ENCODE assay signal across 8 cellular contexts in genomic region chr9:124940894-124941688, GRCh38. TPM values are rescaled to one million over a fixed set of nuclear protein-coding genes. Genes with fewer than 3 reads are reported as not detected.
DNase-seq lines count a peak whose midpoint lies in the region; ATAC-seq and TF ChIP-seq lines count a peak whose summit lies in the region.

Gene GOLGA1 (minus strand): TSS chr9:124941083. CDS start chr9:124938711, 2,372 bp downstream.

- ATAC-seq in GM18870 (IDR thresholded peaks at IDR 0.05; ENCODE audit: unreplicated experiment): peak; percentile 70
- peak; percentile 81 for ATAC-seq in HG03108 (IDR thresholded peaks at IDR 0.05; ENCODE audit: unreplicated experiment)

- H3K9me3 ChIP-seq in WERI-Rb-1 (ENCODE audit: severe bottlenecking) (no peaks in the 10 kb centered on the region), breast epithelium (no peaks in the 10 kb centered on the region), iPS-18c (ENCODE audit: control insufficient read depth, insufficient read depth, low read length) (no peaks in the 10 kb centered on the region), skeletal muscle tissue (ENCODE audit: control insufficient read depth in 3 of 3, low read length in 3 of 3) (no peaks in the 10 kb centered on the region)

- peak; percentile 91 for DNase-seq in ACHN
- peak; percentile 96 for DNase-seq in NCI-H2196 (lab: John Stamatoyannopoulos, UW; ENCODE audit: unreplicated experiment)
- DNase-seq in WERI-Rb-1: peak; percentile 99
- DNase-seq in breast epithelium (ENCODE audit: low spot score in 2 of 2): peak; percentile 94

- H3K27me3 ChIP-seq in WERI-Rb-1 (ENCODE audit: insufficient read depth, low read depth, severe bottlenecking): no peaks in the 10 kb centered on the region
- no peaks in the 10 kb centered on the region for H3K27me3 ChIP-seq in breast epithelium
- no peaks in the 10 kb centered on the region for H3K27me3 ChIP-seq in skeletal muscle tissue (ENCODE audit: control insufficient read depth in 3 of 3, insufficient read depth in 3 of 3, low read length in 3 of 3)

- no peak for TF ChIP-seq CTCF in WERI-Rb-1 (IDR thresholded peaks at IDR 0.05; ENCODE audit: low read depth, low read length)
- peak in 1 of 3 donors; percentile 10 for TF ChIP-seq CTCF in breast epithelium (IDR thresholded peaks at IDR 0.05)

- TF ChIP-seq POLR2A in breast epithelium (IDR thresholded peaks at IDR 0.05): peak; percentile 75

- H3K27ac ChIP-seq in WERI-Rb-1: peak within 1 kb of the TSS; percentile 83
- peak within 1 kb of the TSS; percentile 97 to 98 for H3K27ac ChIP-seq in breast epithelium
- peak within 1 kb of the TSS; percentile 97 for H3K27ac ChIP-seq in skeletal muscle tissue (ENCODE audit: low read depth, low read length)

- peak within 1 kb of the TSS; percentile 96 to 100 (median 100) for H3K9ac ChIP-seq in skeletal muscle tissue (ENCODE audit: low read depth in 1 of 3, low read length in 3 of 3)

- H3K4me3 ChIP-seq in WERI-Rb-1 (ENCODE audit: low read depth, low read length) (peak within 1 kb of the TSS; percentile 92), breast epithelium (peak within 1 kb of the TSS; percentile 81 to 96 (median 91)), iPS-18c (ENCODE audit: insufficient read depth, low read depth, low read length) (peak within 1 kb of the TSS; percentile 84), skeletal muscle tissue (ENCODE audit: low read length in 3 of 3) (peak within 1 kb of the TSS; percentile 81 to 98 (median 97))

- intact Hi-C loops in breast epithelium (cut with DNase I; ENCODE audit: low total_unique reads): no loop called here

- H3K4me1 ChIP-seq in breast epithelium (no peaks in the 10 kb centered on the region), skeletal muscle tissue (ENCODE audit: control insufficient read depth in 3 of 3, insufficient read depth in 3 of 3, low read length in 3 of 3) (peaks cover 5 to 26% (median 11%) of the 10 kb centered on the region in 3 donors)

- in situ Hi-C loops in ACHN (cut with HindIII; ENCODE audit: low pct_ligation_motif_present, low pct_unique_long_range_greater_than_20kb, low sequenced_read_pairs): no loop called here

- H3K36me3 ChIP-seq in WERI-Rb-1: peaks cover 3% of the 10 kb centered on the region; the same call in 1 of the 2 replicates
- H3K36me3 ChIP-seq in breast epithelium: no peaks in the 10 kb centered on the region
- H3K36me3 ChIP-seq in skeletal muscle tissue (ENCODE audit: control insufficient read depth in 3 of 3, insufficient read depth in 3 of 3, low read length in 3 of 3): peaks cover 5 to 14% (median 8%) of the 10 kb centered on the region in 3 donors

RNA-seq across cellular contexts. Expression of gene GOLGA1, which starts in this region (rescaled TPM):
- total RNA-seq in breast epithelium (10 to 100 TPM; 20.6 to 23.0 (median 21.1) TPM), skeletal muscle tissue (11.0 TPM)

Comparison
In these comparisons a context has a peak if more than half of its experiments do, and no peak if none do; other contexts are left out.
1. Peak in every context shown above with its lines: DNase-seq, ATAC-seq, H3K4me3 ChIP-seq and H3K27ac ChIP-seq.